20 cellular contexts compared by ENCODE assay signal in genomic region chr3:140602781-140603180, GRCh38.
"Had no signal": no experiment of that assay in that cellular context is flagged by ENCODE, and none has a peak within 500 bp of the region (broad histone marks: within the 10 kb centered on the region; RNA-seq: fewer than 3 reads in every experiment).

No MANE protein-coding gene starts in this region.

- ATAC-seq: activated naive CD4-positive, alpha-beta T cell treated with anti-CD3 and anti-CD28 coated beads, Interleukin-2, amount 50 U/mL, for 72 hours; gastroesophageal sphincter; heart right ventricle; left lung; naive thymus-derived CD8-positive, alpha-beta T cell; stimulated activated naive CD8-positive, alpha-beta T cell treated with anti-CD3 and anti-CD28 coated beads, Interleukin-15, Interleukin-2, amounts not matched to agents 100 U/mL and 50 U/mL, for 24 hours; WTC11 had no signal

- H3K4me1 ChIP-seq: left lung, neural progenitor cell, spleen, upper lobe of left lung had no signal

- H3K4me3 ChIP-seq: esophagus muscularis mucosa, gastroesophageal sphincter, heart right ventricle, left lung, lung, neural progenitor cell, spleen, upper lobe of left lung had no signal

- H3K9me3 ChIP-seq: left lung, upper lobe of left lung had no signal

- H3K27me3 ChIP-seq: esophagus muscularis mucosa, heart right ventricle, left lung, neural progenitor cell, spleen, upper lobe of left lung had no signal

- DNase-seq: activated gamma-delta T cell treated with Interleukin-2 at 50 U/mL for 16 hours; activated T-cell treated with anti-CD3 and anti-CD28 coated beads, Interleukin-2, amount 50 U/mL, for 1 hour; effector memory CD4-positive, alpha-beta T cell; heart right ventricle; islet precursor cell; left lung; naive thymus-derived CD8-positive, alpha-beta T cell; posterior cingulate gyrus; retina; spleen; stimulated activated CD4-positive, alpha-beta T cell treated with anti-CD3 and anti-CD28 coated beads, Interleukin-4, amount 100 ng/mL, for 24 hours; stimulated activated naive CD8-positive, alpha-beta T cell treated with anti-CD3 and anti-CD28 coated beads, Interleukin-15, Interleukin-2, amounts not matched to agents 100 U/mL and 50 U/mL, for 24 hours; T-helper 9 cell; upper lobe of left lung had no signal

- H3K36me3 ChIP-seq: esophagus muscularis mucosa, gastroesophageal sphincter, heart right ventricle, left lung, neural progenitor cell, spleen, upper lobe of left lung had no signal

- H3K27ac ChIP-seq: esophagus muscularis mucosa, gastroesophageal sphincter, heart right ventricle, left lung, neural progenitor cell, spleen, upper lobe of left lung had no signal
